In genomic region chr12:89349814-89350213, GRCh38 we compare ENCODE assay signal across 8 cellular contexts. TPM values are rescaled to one million over a fixed set of nuclear protein-coding genes. Genes with fewer than 3 reads are reported as not detected.
DNase-seq lines count a peak whose midpoint lies in the region; ATAC-seq and TF ChIP-seq lines count a peak whose summit lies in the region.

No MANE protein-coding gene starts in this region.

- H3K9me2 ChIP-seq in HCT116 (ENCODE audit: insufficient read depth), result no peaks in the 10 kb centered on the region

- intact Hi-C loops in HCT116 (cut with micrococcal nuclease), result loop anchor here (5.0 to 10.0 kb wide), 4 partner anchors 123 to 418 kb away; partner anchors contain the start of gene POC1B

- H2AFZ ChIP-seq in HCT116 (ENCODE audit: low read depth, low read length, poor library complexity, severe bottlenecking) (no peak overlapping the region), trophoblast cell (ENCODE audit: insufficient read depth, low read length, poor library complexity) (no peak overlapping the region)

- peaks cover 4% of the 10 kb centered on the region; the same call in 1 of the 2 replicates for H4K20me1 ChIP-seq in HCT116 (ENCODE audit: insufficient read depth)

- no peak for TF ChIP-seq POLR2A in HCT116 (IDR thresholded peaks at IDR 0.05; ENCODE audit: borderline replicate concordance, extremely low read depth, insufficient read depth, insufficient read length)

- no TSS peak for BruUV-seq in HCT116 (replicated peaks; lab: Mats Ljungman, UMichigan)

- no peaks in the 10 kb centered on the region for H3K9me3 Mint-ChIP-seq in T-helper 2 cell treated with Interferon-gamma antibody and Interleukin-4, amounts not matched to agents 5 μg/mL and 100 μg/mL, for 36 hours

- no peak overlapping the region for H2BK12ac ChIP-seq in trophoblast cell (ENCODE audit: low read length)

- H3K4me3 ChIP-seq in AG09309 (ENCODE audit: control insufficient read depth, low read depth, low read length) (peak overlapping the region; percentile 69), HCT116 (replicated peaks in 1 of 2; ENCODE audit: low read depth in 1 of 2, low read length in 2 of 2) (peak overlapping the region; percentile 90 to 94), fibroblast of villous mesenchyme (ENCODE audit: low read depth, low read length) (peak overlapping the region; percentile 96), trophoblast cell (ENCODE audit: low read depth, low read length) (no peak overlapping the region)

- peaks cover 29% of the 10 kb centered on the region for H3K79me1 ChIP-seq in trophoblast cell (ENCODE audit: low read length)

- no peak overlapping the region for H2BK5ac ChIP-seq in trophoblast cell (ENCODE audit: low read depth, low read length, poor library complexity)

- H3K27ac ChIP-seq in HCT116 (ENCODE audit: low read depth, low read length), result peak overlapping the region; percentile 99; the same call in 1 of the 2 replicates
- no peak overlapping the region for H3K27ac ChIP-seq in trophoblast cell (ENCODE audit: low read depth, low read length)

- peaks cover 44 to 69% of the 10 kb centered on the region in 2 experiments for H3K4me1 ChIP-seq in HCT116 (ENCODE audit: control insufficient read depth in 1 of 2, insufficient read depth in 2 of 2, low read length in 2 of 2)
- peaks cover 10 to 15% of the 10 kb centered on the region in 2 experiments for H3K4me1 ChIP-seq in trophoblast cell (ENCODE audit: control insufficient read depth in 1 of 2, insufficient read depth in 2 of 2, low read length in 2 of 2)

- no peak overlapping the region for H2AK5ac ChIP-seq in trophoblast cell (ENCODE audit: low read length)

- peaks cover 43% of the 10 kb centered on the region for H3K79me2 ChIP-seq in HCT116 (ENCODE audit: insufficient read depth, low read length)
- peaks cover 18% of the 10 kb centered on the region for H3K79me2 ChIP-seq in trophoblast cell (ENCODE audit: control insufficient read depth, insufficient read depth, low read length, poor library complexity)

- no peak overlapping the region for H3K4ac ChIP-seq in trophoblast cell (ENCODE audit: low read depth, low read length)

- CTCF ChIA-PET in HCT116 (lab: Charles Lee), result interaction anchor here (1.3 kb wide), 1 partner anchor 332 kb away, joined by 3 read pairs; no protein-coding TSS in a partner anchor

- peaks cover 55% of the 10 kb centered on the region for H3K4me1 Mint-ChIP-seq in T-helper 2 cell treated with Interferon-gamma antibody and Interleukin-4, amounts not matched to agents 5 μg/mL and 100 μg/mL, for 36 hours (ENCODE audit: low read depth)

- H3K27me3 Mint-ChIP-seq in T-helper 2 cell treated with Interferon-gamma antibody and Interleukin-4, amounts not matched to agents 5 μg/mL and 100 μg/mL, for 36 hours (ENCODE audit: low read depth), result no peaks in the 10 kb centered on the region

- RAD21 ChIA-PET in HCT116 (lab: Charles Lee; ENCODE audit: low non-redundant PET in 1 of 2, low total read pairs in 2 of 2, uncharacterized antibody in 2 of 2, unreplicated experiment in 2 of 2), result no interaction called here

- H3K27me3 ChIP-seq in HCT116 (ENCODE audit: insufficient read depth, low read length) (no peaks in the 10 kb centered on the region), trophoblast cell (ENCODE audit: insufficient read depth, low read length) (peaks cover 10% of the 10 kb centered on the region)

- H3K9me3 ChIP-seq in HCT116 (ENCODE audit: control insufficient read depth in 1 of 2, insufficient read depth in 1 of 2, low read depth in 1 of 2, low read length in 2 of 2) (no peaks in the 10 kb centered on the region), trophoblast cell (ENCODE audit: insufficient read depth, low read depth, low read length) (no peaks in the 10 kb centered on the region)

- no peak overlapping the region for H2BK120ac ChIP-seq in trophoblast cell (ENCODE audit: insufficient read depth, low read length, poor library complexity)

- POLR2A ChIA-PET in HCT116 (lab: Charles Lee), result no interaction called here

- H4K12ac ChIP-seq in trophoblast cell (ENCODE audit: low read depth, low read length), result no peak overlapping the region

- no peak overlapping the region for H4K91ac ChIP-seq in trophoblast cell (ENCODE audit: low read depth, low read length)

- peaks cover 57% of the 10 kb centered on the region for H3K36me3 Mint-ChIP-seq in T-helper 2 cell treated with Interferon-gamma antibody and Interleukin-4, amounts not matched to agents 5 μg/mL and 100 μg/mL, for 36 hours (ENCODE audit: low read depth)

- H3K4me2 ChIP-seq in HCT116 (ENCODE audit: low read length) (peak overlapping the region; percentile 92), trophoblast cell (ENCODE audit: low read length) (peak overlapping the region; percentile 89)

- H3K9ac ChIP-seq in HCT116 (ENCODE audit: low read length), result peak overlapping the region; percentile 82; the same call in 1 of the 2 replicates
- no peak overlapping the region for H3K9ac ChIP-seq in trophoblast cell (ENCODE audit: low read length)

- H3K27ac Mint-ChIP-seq in T-helper 2 cell treated with Interferon-gamma antibody and Interleukin-4, amounts not matched to agents 5 μg/mL and 100 μg/mL, for 36 hours, result peak overlapping the region; percentile 96

- no peak for DNase-seq in AG09309 (ENCODE audit: low read depth)
- no peak for DNase-seq in HCT116 (ENCODE audit: low read depth, low spot score)
- DNase-seq in T-helper 2 cell treated with Interferon-gamma antibody and Interleukin-4, amounts not matched to agents 5 μg/mL and 100 μg/mL, for 36 hours (ENCODE audit: low spot score), result no peak
- peak; percentile 57 for DNase-seq in fibroblast of villous mesenchyme (ENCODE audit: low read depth)
- DNase-seq in trophoblast cell, result no peak
- DNase-seq in activated CD4-positive, alpha-beta T cell treated with anti-CD3 and anti-CD28 coated beads for 4 hours, result no peak

- H3K18ac ChIP-seq in trophoblast cell (ENCODE audit: low read length), result no peak overlapping the region

- H3K36me3 ChIP-seq in HCT116 (ENCODE audit: control insufficient read depth in 1 of 2, insufficient read depth in 2 of 2, low read length in 2 of 2), result peaks cover 23 to 25% of the 10 kb centered on the region in 2 experiments
- peaks cover 5 to 6% of the 10 kb centered on the region in 2 experiments for H3K36me3 ChIP-seq in trophoblast cell (ENCODE audit: control insufficient read depth in 1 of 2, insufficient read depth in 2 of 2, low read length in 2 of 2)

- no CpG with 5 or more reads among the region's 6 CpGs for WGBS in trophoblast cell (ENCODE audit: extremely low coverage, insufficient coverage, insufficient read length)

- H3K14ac ChIP-seq in trophoblast cell (ENCODE audit: low read length), result no peak overlapping the region

- H3K4me3 Mint-ChIP-seq in T-helper 2 cell treated with Interferon-gamma antibody and Interleukin-4, amounts not matched to agents 5 μg/mL and 100 μg/mL, for 36 hours, result peak overlapping the region; percentile 98

- TF ChIP-seq RAD21 in HCT116 (IDR thresholded peaks at IDR 0.05; ENCODE audit: low read depth), result no peak

- ATAC-seq in HCT116, result no peak
- ATAC-seq in GM21786 (IDR thresholded peaks at IDR 0.05; ENCODE audit: unreplicated experiment), result no peak
- no peak for ATAC-seq in HG03378 (IDR thresholded peaks at IDR 0.05; ENCODE audit: unreplicated experiment)

- H4K8ac ChIP-seq in trophoblast cell (ENCODE audit: low read depth, low read length), result no peak overlapping the region

- no peak for TF ChIP-seq CTCF in AG09309 (IDR thresholded peaks at IDR 0.05; ENCODE audit: control insufficient read depth, insufficient read depth, low read depth, low read length, missing control alignments)
- no peak for TF ChIP-seq CTCF in HCT116 (IDR thresholded peaks at IDR 0.05 in 2 of 3, conservative IDR thresholded peaks at IDR 0.05 in 1 of 3; ENCODE audit: borderline replicate concordance in 1 of 3, insufficient read depth in 1 of 3, low read depth in 2 of 3, low read length in 2 of 3)
- TF ChIP-seq CTCF in fibroblast of villous mesenchyme (IDR thresholded peaks at IDR 0.05; ENCODE audit: insufficient read depth, low read depth, low read length), result no peak

- no peak overlapping the region for H3K23ac ChIP-seq in trophoblast cell (ENCODE audit: low read length)

TF ChIP-seq in HCT116, 20 proteins besides CTCF, POLR2A, EP300 and RAD21:
- TF ChIP-seq YY1 (IDR thresholded peaks at IDR 0.05; ENCODE audit: extremely low read depth, insufficient replicate concordance, low read depth, low read length), result no peak
- no peak for TF ChIP-seq ZFX (IDR thresholded peaks at IDR 0.05)
- TF ChIP-seq POLR2AphosphoS5 (IDR thresholded peaks at IDR 0.05; ENCODE audit: low read depth, low read length), result peak; percentile 32; the same call in 1 of the 2 replicates
- no peak for TF ChIP-seq MAX (IDR thresholded peaks at IDR 0.05)

RNA-seq across cellular contexts. Expression of gene DUSP6, which starts 2.5 kb away (rescaled TPM):
- 219 TPM for total RNA-seq in HCT116 (2021; ENCODE audit: unreplicated experiment)
- 249 and 297 TPM in 2 replicates for polyA plus RNA-seq in HCT116 (2012)
- 68.9 and 75.1 TPM in 2 replicates for total RNA-seq in fibroblast of villous mesenchyme
- 7.5 and 8.0 TPM in 2 replicates for polyA plus RNA-seq in trophoblast cell (2013)
